19 cellular contexts compared by ENCODE assay signal in genomic region chr3:37582117-37582516, GRCh38.
"Had no signal": no experiment of that assay in that cellular context is flagged by ENCODE, and none has a peak within 500 bp of the region (broad histone marks: within the 10 kb centered on the region; RNA-seq: fewer than 3 reads in every experiment).

No MANE protein-coding gene starts in this region.

- DNase-seq: activated CD4-positive, alpha-beta T cell treated with anti-CD3 and anti-CD28 coated beads for 1 hour; activated CD4-positive, alpha-beta T cell treated with anti-CD3 and anti-CD28 coated beads, Interleukin-2, amount 50 U/mL, for 4 hours; activated gamma-delta T cell treated with Interleukin-2 at 50 U/mL for 16 hours; caudate nucleus; dorsolateral prefrontal cortex; foreskin fibroblast; naive thymus-derived CD4-positive, alpha-beta T cell; pancreas; stimulated activated CD4-positive, alpha-beta T cell treated with anti-CD3 and anti-CD28 coated beads, Interleukin-12 subunit alpha, Interleukin-12 subunit beta, amount 100 ng/mL, for 4 hours; stimulated activated CD4-positive, alpha-beta T cell treated with anti-CD3 and anti-CD28 coated beads, Interleukin-1b, Interleukin-23, amount 100 ng/mL, for 48 hours; stimulated activated CD8-positive, alpha-beta memory T cell treated with anti-CD3 and anti-CD28 coated beads, Interleukin-4, amount 100 ng/mL, for 48 hours; stimulated activated naive CD4-positive, alpha-beta T cell; SW 1271; T-helper 2 cell; transverse colon; uterus; WERI-Rb-1 had no signal

- H3K27me3 ChIP-seq: dorsolateral prefrontal cortex, neutrophil, pancreas, transverse colon, uterus had no signal

- H3K4me3 Mint-ChIP-seq: naive thymus-derived CD4-positive, alpha-beta T cell had no signal

- H3K4me1 ChIP-seq: pancreas, uterus had no signal

- H3K36me3 ChIP-seq: neutrophil, pancreas, transverse colon, uterus, WERI-Rb-1 had no signal

- H3K4me1 Mint-ChIP-seq: naive thymus-derived CD4-positive, alpha-beta T cell had no signal

- H3K27ac Mint-ChIP-seq: activated naive CD4-positive, alpha-beta T cell treated with anti-CD3 and anti-CD28 coated beads, Interleukin-2, amount 50 U/mL, for 72 hours; naive thymus-derived CD4-positive, alpha-beta T cell had no signal

- H3K9me3 ChIP-seq: neutrophil, pancreas, transverse colon, uterus had no signal

- H3K27ac ChIP-seq: dorsolateral prefrontal cortex, neutrophil, pancreas, WERI-Rb-1 had no signal

- H3K4me3 ChIP-seq: dorsolateral prefrontal cortex, pancreas, transverse colon, uterus had no signal

- ATAC-seq: activated naive CD4-positive, alpha-beta T cell treated with anti-CD3 and anti-CD28 coated beads, Interleukin-2, amount 50 U/mL, for 72 hours; naive thymus-derived CD4-positive, alpha-beta T cell; pancreas had no signal

- H3K36me3 Mint-ChIP-seq: activated naive CD4-positive, alpha-beta T cell treated with anti-CD3 and anti-CD28 coated beads, Interleukin-2, amount 50 U/mL, for 72 hours had no signal
